10 cellular contexts compared by ENCODE assay signal in the genomic region with DNA sequence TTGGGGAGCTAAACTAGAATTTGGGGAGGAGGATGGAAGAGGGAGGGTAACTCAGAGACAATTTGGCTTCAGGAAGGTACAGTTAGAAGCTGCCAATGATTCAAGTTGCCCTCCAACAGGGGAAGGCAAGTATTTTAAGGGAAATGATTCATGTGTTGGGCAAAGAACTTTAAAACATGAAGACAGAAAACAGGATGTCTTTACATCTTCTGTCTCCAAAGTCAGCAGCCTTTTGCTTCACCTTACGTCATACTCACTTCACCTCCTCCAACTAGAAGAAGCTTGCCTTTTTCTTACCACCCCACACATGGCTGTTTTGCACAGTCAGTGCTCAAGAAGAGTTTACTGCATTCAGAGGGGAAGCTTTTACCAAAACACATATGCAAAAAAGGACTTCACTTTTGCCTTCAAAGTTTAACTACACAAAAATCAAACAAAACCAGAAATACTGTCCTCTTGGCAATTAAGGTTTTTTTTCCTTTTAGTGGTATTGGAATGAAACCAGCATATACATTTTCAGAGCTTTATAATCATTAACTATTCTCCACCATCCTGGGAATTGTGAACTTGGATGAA. TPM values are rescaled to one million over a fixed set of nuclear protein-coding genes. Genes with fewer than 3 reads are reported as not detected.
DNase-seq lines count a peak whose midpoint lies in the region; ATAC-seq and TF ChIP-seq lines count a peak whose summit lies in the region.
"Had no signal": no experiment of that assay in that cellular context is flagged by ENCODE, and none has a peak within 500 bp of the region (broad histone marks: within the 10 kb centered on the region; RNA-seq: fewer than 3 reads in every experiment).

No MANE protein-coding gene starts in this region.

- no peak overlapping the region for H3K4me3 ChIP-seq in transverse colon

- no peaks in the 10 kb centered on the region for H3K9me3 Mint-ChIP-seq in activated naive CD4-positive, alpha-beta T cell treated with anti-CD3 and anti-CD28 coated beads for 36 hours
- H3K9me3 Mint-ChIP-seq in brain: peaks cover 0 to 3% (median 0%) of the 10 kb centered on the region in 5 experiments

- DNase-seq in activated naive CD4-positive, alpha-beta T cell treated with anti-CD3 and anti-CD28 coated beads for 36 hours: peak; percentile 6
- DNase-seq in activated naive CD4-positive, alpha-beta T cell treated with anti-CD3 and anti-CD28 coated beads, Interleukin-2, amount 50 U/mL, for 16 hours: no peak
- DNase-seq in kidney glomerular epithelial cell (lab: John Stamatoyannopoulos, UW) (peak; percentile 40), transverse colon (no peak), activated T-cell treated with anti-CD3 and anti-CD28 coated beads for 4 hours (no peak), NCI-H2196 (lab: John Stamatoyannopoulos, UW; ENCODE audit: unreplicated experiment) (no peak)
- DNase-seq: activated effector memory CD4-positive, alpha-beta T cell treated with Interleukin-2 at 50 U/mL for 16 hours had no signal

- ATAC-seq in GM21447 (IDR thresholded peaks at IDR 0.05; ENCODE audit: unreplicated experiment): no peak

- H3K27me3 Mint-ChIP-seq in activated naive CD4-positive, alpha-beta T cell treated with anti-CD3 and anti-CD28 coated beads for 36 hours (ENCODE audit: low read depth): peaks cover 6% of the 10 kb centered on the region
- H3K27me3 Mint-ChIP-seq in brain: peaks cover 2% of the 10 kb centered on the region

- in situ Hi-C loops in transverse colon (cut with MboI; ENCODE audit: low pct_ligation_motif_present in 1 of 4, low pct_unique_long_range_greater_than_20kb in 1 of 4, low sequenced_read_pairs in 3 of 4): no loop called here

- no peaks in the 10 kb centered on the region for H3K9me3 ChIP-seq in transverse colon

- H3K4me1 Mint-ChIP-seq in activated naive CD4-positive, alpha-beta T cell treated with anti-CD3 and anti-CD28 coated beads for 36 hours (ENCODE audit: low read depth): peaks cover 7% of the 10 kb centered on the region
- peaks cover 61% of the 10 kb centered on the region for H3K4me1 Mint-ChIP-seq in brain

- H3K36me3 Mint-ChIP-seq in activated naive CD4-positive, alpha-beta T cell treated with anti-CD3 and anti-CD28 coated beads for 36 hours (ENCODE audit: low read depth): no peaks in the 10 kb centered on the region
- no peaks in the 10 kb centered on the region for H3K36me3 Mint-ChIP-seq in brain

- intact Hi-C loops in activated naive CD4-positive, alpha-beta T cell treated with anti-CD3 and anti-CD28 coated beads for 36 hours (cut with micrococcal nuclease): loop anchor here (1.0 kb wide), 1 partner anchor 38 kb away; no protein-coding TSS in a partner anchor
- intact Hi-C loops in transverse colon (cut with DNase I; ENCODE audit: low total_unique reads): no loop called here

- no peak for TF ChIP-seq CTCF in brain (conservative IDR thresholded peaks at IDR 0.05)
- no peak for TF ChIP-seq CTCF in transverse colon (IDR thresholded peaks at IDR 0.05)

- TF ChIP-seq EP300 in transverse colon (IDR thresholded peaks at IDR 0.05; ENCODE audit: low read depth): no peak

- peaks cover 22% of the 10 kb centered on the region for H3K27me3 ChIP-seq in transverse colon

- no peak for TF ChIP-seq POLR2A in transverse colon (IDR thresholded peaks at IDR 0.05)

- CTCF ChIA-PET in activated naive CD4-positive, alpha-beta T cell treated with anti-CD3 and anti-CD28 coated beads for 36 hours (lab: Charles Lee): interaction anchor here (1.4 kb wide), 1 partner anchor 39 kb away, joined by 3 read pairs; no protein-coding TSS in a partner anchor

- H3K36me3 ChIP-seq in transverse colon: no peaks in the 10 kb centered on the region

- WGBS in transverse colon (ENCODE audit: low coverage in 1 of 2), 2 donors: 18 to 67% methylated on average over 1 of the region's 1 CpG

- H3K27ac Mint-ChIP-seq in activated naive CD4-positive, alpha-beta T cell treated with anti-CD3 and anti-CD28 coated beads for 36 hours: peak overlapping the region; percentile 30
- H3K27ac Mint-ChIP-seq in brain: peak overlapping the region; percentile 82 to 98 (median 90)

- peaks cover 16 to 44% (median 32%) of the 10 kb centered on the region in 4 donors for H3K4me1 ChIP-seq in transverse colon
- H3K4me1 ChIP-seq: parathyroid adenoma had no signal

- peak overlapping the region; percentile 59 to 75 (median 66) for H3K27ac ChIP-seq in transverse colon
- H3K27ac ChIP-seq: parathyroid adenoma had no signal

- H3K4me3 Mint-ChIP-seq in activated naive CD4-positive, alpha-beta T cell treated with anti-CD3 and anti-CD28 coated beads for 36 hours: no peak overlapping the region
- peak overlapping the region in 4 of 5 experiments; percentile 38 to 58 (median 52) for H3K4me3 Mint-ChIP-seq in brain

RNA-seq across cellular contexts. Expression of a gene that starts 36.0 kb away (rescaled TPM):
- total RNA-seq in activated naive CD4-positive, alpha-beta T cell treated with anti-CD3 and anti-CD28 coated beads for 36 hours: under 1 TPM; 0.07 to 0.12 TPM
- 8.7 TPM for polyA plus RNA-seq in brain (ENCODE audit: insufficient read depth, low read depth, low replicate concordance)
- 1 to 10 TPM; 1.1 to 4.6 (median 3.0) TPM for total RNA-seq in transverse colon

Comparison
In these comparisons a context has a peak if more than half of its experiments do, and no peak if none do; other contexts are left out.
1. DNase-seq: peak in activated naive CD4-positive, alpha-beta T cell treated with anti-CD3 and anti-CD28 coated beads for 36 hours (single experiment) and kidney glomerular epithelial cell (single experiment); none in activated naive CD4-positive, alpha-beta T cell treated with anti-CD3 and anti-CD28 coated beads, Interleukin-2, amount 50 U/mL, for 16 hours (single experiment), transverse colon (single experiment), activated T-cell treated with anti-CD3 and anti-CD28 coated beads for 4 hours (single experiment) and NCI-H2196 (single experiment).